Comparison of ENCODE assay signal across 8 cellular contexts in genomic region chr17:32445976-32446375, GRCh38. TPM values are rescaled to one million over a fixed set of nuclear protein-coding genes. Genes with fewer than 3 reads are reported as not detected.
A peak's percentile ranks its signal among the peaks of the same experiment; 100 is the strongest.
DNase-seq lines count a peak whose midpoint lies in the region; TF ChIP-seq lines count a peak whose summit lies in the region.

No MANE protein-coding gene starts in this region.

- DNase-seq in NOMO-1 treated with DMSO at 0.1 percent for 48 hours (lab: John Stamatoyannopoulos, UW; ENCODE audit: unreplicated experiment) = peak; percentile 1
- DNase-seq in NOMO-1 (lab: John Stamatoyannopoulos, UW; ENCODE audit: unreplicated experiment in 2 of 2) = no peak
- DNase-seq in RPMI7951 (ENCODE audit: low read depth) = peak; percentile 33
- no peak for DNase-seq in epithelial cell of proximal tubule (ENCODE audit: low read depth)
- DNase-seq in skeletal muscle cell (ENCODE audit: low read depth) = no peak
- no peak for DNase-seq in NCI-H2196 treated with DMSO at 0.1 percent for 48 hours (lab: John Stamatoyannopoulos, UW; ENCODE audit: unreplicated experiment)
- DNase-seq in NCI-H187 treated with DMSO at 0.1 percent for 48 hours (lab: John Stamatoyannopoulos, UW) = no peak
- no peak for DNase-seq in retina

- H3K4me3 ChIP-seq in epithelial cell of proximal tubule (ENCODE audit: low read depth, low read length) = peak overlapping the region; percentile 97
- peak overlapping the region; percentile 95 for H3K4me3 ChIP-seq in skeletal muscle cell (ENCODE audit: low read depth, low read length)

- no peak for TF ChIP-seq CTCF in epithelial cell of proximal tubule (conservative IDR thresholded peaks at IDR 0.05; ENCODE audit: low read depth, low read length)

RNA-seq across cellular contexts. Expression of gene PSMD11, which starts 1.7 kb away (rescaled TPM):
- total RNA-seq in RPMI7951 (2014; rRNA removed; shearing (Covaris generic)) = 73.9 and 77.9 TPM in 2 replicates
- 90.3 and 109 TPM in 2 replicates for total RNA-seq in epithelial cell of proximal tubule

RNA-seq across cellular contexts. Expression of gene CDK5R1, which starts 40.8 kb away (rescaled TPM):
- 2.9 and 3.4 TPM in 2 replicates for total RNA-seq in RPMI7951 (2014; rRNA removed; shearing (Covaris generic))
- total RNA-seq in epithelial cell of proximal tubule = 7.0 and 8.0 TPM in 2 replicates

Comparison
In these comparisons a context has a peak if more than half of its experiments do, and no peak if none do; other contexts are left out.
1. DNase-seq: peak in NOMO-1 treated with DMSO at 0.1 percent for 48 hours (single experiment) and RPMI7951 (single experiment); none in NOMO-1 (0 of 2), epithelial cell of proximal tubule (single experiment), skeletal muscle cell (single experiment), NCI-H2196 treated with DMSO at 0.1 percent for 48 hours (single experiment), NCI-H187 treated with DMSO at 0.1 percent for 48 hours (single experiment) and retina (single experiment).